In the genomic region with DNA sequence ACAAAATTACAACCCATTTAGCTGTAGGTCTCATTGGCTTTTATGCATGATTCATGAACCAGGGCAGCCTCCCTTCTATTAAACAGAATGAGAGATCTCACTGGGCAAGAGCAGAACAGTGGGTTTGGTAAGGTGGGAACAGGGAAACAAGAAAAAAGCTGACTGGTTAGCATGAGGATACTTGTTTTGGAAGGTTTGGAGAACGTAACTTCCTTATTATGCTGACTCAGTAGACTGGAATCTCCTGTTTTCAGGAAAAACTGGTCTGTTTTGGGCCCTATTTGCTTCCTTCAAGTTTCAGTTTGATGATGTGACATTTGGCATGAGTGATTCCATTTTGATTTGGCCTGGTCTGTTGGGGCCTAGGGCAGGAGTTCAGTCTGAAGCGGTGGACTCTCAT, we compare ENCODE assay signal across 18 cellular contexts.
DNase-seq lines count a peak whose midpoint lies in the region; ATAC-seq and TF ChIP-seq lines count a peak whose summit lies in the region.
"Had no signal": no experiment of that assay in that cellular context is flagged by ENCODE, and none has a peak within 500 bp of the region (broad histone marks: within the 10 kb centered on the region; RNA-seq: fewer than 3 reads in every experiment).

No MANE protein-coding gene starts in this region.

- peaks cover 0 to 14% (median 0%) of the 10 kb centered on the region in 12 donors for H3K9me3 ChIP-seq in heart left ventricle
- H3K9me3 ChIP-seq in liver (ENCODE audit: control insufficient read depth in 4 of 4, low read length in 3 of 4), result peaks cover 0 to 2% (median 0%) of the 10 kb centered on the region in 4 donors
- no peaks in the 10 kb centered on the region for H3K9me3 ChIP-seq in suprapubic skin
- H3K9me3 ChIP-seq: HAP-1, MG63 had no signal

- H3K27ac ChIP-seq in heart left ventricle (peak overlapping the region in 9 of 12 donors; percentile 25 to 76 (median 52)), liver (ENCODE audit: low read depth in 1 of 2, low read length in 2 of 2) (peak overlapping the region; percentile 20 to 31), suprapubic skin (no peak overlapping the region)

- 67 to 85% (median 73%) methylated on average over 2 of the region's 2 CpGs for WGBS in heart left ventricle, 4 donors
- WGBS in liver, result 86% methylated on average over 2 of the region's 2 CpGs
- WGBS in suprapubic skin, result 67% methylated on average over 2 of the region's 2 CpGs

- H3K36me3 ChIP-seq in heart left ventricle (no peaks in the 10 kb centered on the region), liver (ENCODE audit: control insufficient read depth in 4 of 4, insufficient read depth in 3 of 4, low read depth in 1 of 4, low read length in 3 of 4) (no peaks in the 10 kb centered on the region), suprapubic skin (no peaks in the 10 kb centered on the region)
- H3K36me3 ChIP-seq: HAP-1, MG63 had no signal

- TF ChIP-seq RAD21 in liver (IDR thresholded peaks at IDR 0.05), result no peak

- TF ChIP-seq CTCF in heart left ventricle (IDR thresholded peaks at IDR 0.05) (no peak), liver (IDR thresholded peaks at IDR 0.05; ENCODE audit: low read depth, low read length, missing input control) (no peak), GM10266 (IDR thresholded peaks at IDR 0.05; ENCODE audit: control insufficient read depth, insufficient read depth, low read depth, missing control alignments) (no peak), suprapubic skin (IDR thresholded peaks at IDR 0.05) (no peak)

- ATAC-seq in heart left ventricle (peak in 2 of 4 donors; percentile 2 to 3), esophagus mucosa (peak; percentile 94)
- ATAC-seq: activated naive CD8-positive, alpha-beta T cell treated with anti-CD3 and anti-CD28 coated beads, Interleukin-2, amount 50 U/mL, for 24 hours; activated T-cell treated with anti-CD3 and anti-CD28 coated beads, Interleukin-2, amount 50 U/mL, for 72 hours had no signal

- no peak overlapping the region for H3K4me3 ChIP-seq in heart left ventricle
- no peak overlapping the region for H3K4me3 ChIP-seq in liver (ENCODE audit: low read depth in 1 of 3, low read length in 3 of 3)
- H3K4me3 ChIP-seq in suprapubic skin, result no peak overlapping the region
- H3K4me3 ChIP-seq: HAP-1, MG63 had no signal

- intact Hi-C loops in heart left ventricle (cut with DNase I) (no loop called here), cardiac septum (cut with DNase I) (loop anchor here (2.0 kb wide), 1 partner anchor 46 kb away; no protein-coding TSS in a partner anchor)

- H3K4me1 ChIP-seq in heart left ventricle (peaks cover 0 to 13% (median 5%) of the 10 kb centered on the region in 12 donors), liver (ENCODE audit: control insufficient read depth in 4 of 4, insufficient read depth in 4 of 4, low read length in 3 of 4) (no peaks in the 10 kb centered on the region), suprapubic skin (no peaks in the 10 kb centered on the region)

- H3K9ac ChIP-seq in liver (ENCODE audit: low read depth in 1 of 2, low read length in 2 of 2), result no peak overlapping the region

- TF ChIP-seq POLR2A in heart left ventricle (IDR thresholded peaks at IDR 0.05) (no peak), suprapubic skin (IDR thresholded peaks at IDR 0.05) (no peak)

- TF ChIP-seq EP300 in suprapubic skin (IDR thresholded peaks at IDR 0.05), result no peak

- H3K27me3 ChIP-seq in heart left ventricle, result no peaks in the 10 kb centered on the region
- H3K27me3 ChIP-seq in liver (ENCODE audit: control insufficient read depth in 4 of 4, insufficient read depth in 4 of 4, low read length in 3 of 4), result peaks cover 0 to 4% (median 0%) of the 10 kb centered on the region in 4 donors
- H3K27me3 ChIP-seq in suprapubic skin, result no peaks in the 10 kb centered on the region
- H3K27me3 ChIP-seq: MG63 had no signal

- no peak for DNase-seq in heart left ventricle
- DNase-seq in cardiac septum (ENCODE audit: low spot score), result no peak
- no peak for DNase-seq in GM10266 (ENCODE audit: extremely low spot score)
- DNase-seq in NCI-H146 treated with DMSO at 0.1 percent for 48 hours (lab: John Stamatoyannopoulos, UW; ENCODE audit: unreplicated experiment), result no peak
- no peak for DNase-seq in MV-4-11 (lab: John Stamatoyannopoulos, UW)
- DNase-seq in suprapubic skin (ENCODE audit: low spot score in 2 of 2), result no peak
- DNase-seq: activated CD4-positive, alpha-beta memory T cell treated with anti-CD3 and anti-CD28 coated beads, Interleukin-2, amount 10 ng/mL, durations not matched to agents 7 days and 5 days; activated naive CD8-positive, alpha-beta T cell treated with anti-CD3 and anti-CD28 coated beads, Interleukin-2, amount 50 U/mL, for 24 hours; activated T-cell treated with anti-CD3 and anti-CD28 coated beads, Interleukin-2, amount 50 U/mL, for 72 hours; MG63; midbrain; NCI-H1930; NCI-H510A treated with DMSO at 0.1 percent for 48 hours; stimulated activated CD4-positive, alpha-beta T cell treated with anti-CD3 and anti-CD28 coated beads, Interleukin-4, amount 100 ng/mL, for 1 hour; stimulated activated CD8-positive, alpha-beta memory T cell treated with anti-CD3 and anti-CD28 coated beads, Interleukin-4, amount 100 ng/mL, for 48 hours had no signal

TF ChIP-seq in liver, 16 proteins besides CTCF, POLR2A, EP300 and RAD21:
- no peak for TF ChIP-seq FOXA2 (IDR thresholded peaks at IDR 0.05)
- TF ChIP-seq FOXA1 (IDR thresholded peaks at IDR 0.05), result no peak
- TF ChIP-seq, protein P1, sequence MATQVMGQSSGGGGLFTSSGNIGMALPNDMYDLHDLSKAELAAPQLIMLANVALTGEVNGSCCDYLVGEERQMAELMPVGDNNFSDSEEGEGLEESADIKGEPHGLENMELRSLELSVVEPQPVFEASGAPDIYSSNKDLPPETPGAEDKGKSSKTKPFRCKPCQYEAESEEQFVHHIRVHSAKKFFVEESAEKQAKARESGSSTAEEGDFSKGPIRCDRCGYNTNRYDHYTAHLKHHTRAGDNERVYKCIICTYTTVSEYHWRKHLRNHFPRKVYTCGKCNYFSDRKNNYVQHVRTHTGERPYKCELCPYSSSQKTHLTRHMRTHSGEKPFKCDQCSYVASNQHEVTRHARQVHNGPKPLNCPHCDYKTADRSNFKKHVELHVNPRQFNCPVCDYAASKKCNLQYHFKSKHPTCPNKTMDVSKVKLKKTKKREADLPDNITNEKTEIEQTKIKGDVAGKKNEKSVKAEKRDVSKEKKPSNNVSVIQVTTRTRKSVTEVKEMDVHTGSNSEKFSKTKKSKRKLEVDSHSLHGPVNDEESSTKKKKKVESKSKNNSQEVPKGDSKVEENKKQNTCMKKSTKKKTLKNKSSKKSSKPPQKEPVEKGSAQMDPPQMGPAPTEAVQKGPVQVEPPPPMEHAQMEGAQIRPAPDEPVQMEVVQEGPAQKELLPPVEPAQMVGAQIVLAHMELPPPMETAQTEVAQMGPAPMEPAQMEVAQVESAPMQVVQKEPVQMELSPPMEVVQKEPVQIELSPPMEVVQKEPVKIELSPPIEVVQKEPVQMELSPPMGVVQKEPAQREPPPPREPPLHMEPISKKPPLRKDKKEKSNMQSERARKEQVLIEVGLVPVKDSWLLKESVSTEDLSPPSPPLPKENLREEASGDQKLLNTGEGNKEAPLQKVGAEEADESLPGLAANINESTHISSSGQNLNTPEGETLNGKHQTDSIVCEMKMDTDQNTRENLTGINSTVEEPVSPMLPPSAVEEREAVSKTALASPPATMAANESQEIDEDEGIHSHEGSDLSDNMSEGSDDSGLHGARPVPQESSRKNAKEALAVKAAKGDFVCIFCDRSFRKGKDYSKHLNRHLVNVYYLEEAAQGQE (IDR thresholded peaks at IDR 0.05), result no peak
- TF ChIP-seq HNF4G (IDR thresholded peaks at IDR 0.05), result no peak
- TF ChIP-seq HNF4A (conservative IDR thresholded peaks at IDR 0.05), result no peak
- no peak for TF ChIP-seq SP1 (IDR thresholded peaks at IDR 0.05)
- no peak for TF ChIP-seq JUND (IDR thresholded peaks at IDR 0.05)
- no peak for TF ChIP-seq RXRA (IDR thresholded peaks at IDR 0.05)
